22 cellular contexts compared by ENCODE assay signal in genomic region chr9:20125721-20126120, GRCh38.
"Had no signal": no experiment of that assay in that cellular context is flagged by ENCODE, and none has a peak within 500 bp of the region (broad histone marks: within the 10 kb centered on the region; RNA-seq: fewer than 3 reads in every experiment).

No MANE protein-coding gene starts in this region.

- DNase-seq: activated CD4-positive, alpha-beta T cell treated with anti-CD3 and anti-CD28 coated beads, Interleukin-2, amount 50 U/mL, for 48 hours; activated CD4-positive, CD25-positive, alpha-beta regulatory T cell treated with anti-CD3 and anti-CD28 coated beads, Interleukin-2, amount 50 U/mL, for 72 hours; activated CD8-positive, alpha-beta memory T cell treated with anti-CD3 and anti-CD28 coated beads, Interleukin-2, amount 10 ng/mL, durations not matched to agents 7 days and 5 days; activated effector memory CD4-positive, alpha-beta T cell treated with Interleukin-2 at 50 U/mL for 16 hours; activated T-cell treated with anti-CD3 and anti-CD28 coated beads, Interleukin-2, amount 50 U/mL, for 24 hours; amniotic stem cell; body of pancreas; cortex of kidney; effector CD8-positive, alpha-beta T cell; gastrocnemius medialis; heart right ventricle; kidney; left ventricle myocardium inferior; ovary; sigmoid colon; stimulated activated CD4-positive, alpha-beta T cell treated with anti-CD3 and anti-CD28 coated beads, Interleukin-4, amount 100 ng/mL, for 24 hours; stimulated activated naive CD8-positive, alpha-beta T cell treated with anti-CD3 and anti-CD28 coated beads, Interleukin-15, amount 100 ng/mL, for 72 hours had no signal

- ATAC-seq: activated CD8-positive, alpha-beta memory T cell treated with anti-CD3 and anti-CD28 coated beads, Interleukin-2, amount 10 ng/mL, durations not matched to agents 7 days and 5 days; body of pancreas; gastrocnemius medialis; heart right ventricle; stimulated activated naive CD8-positive, alpha-beta T cell treated with anti-CD3 and anti-CD28 coated beads, Interleukin-15, amount 100 ng/mL, for 72 hours had no signal

- H3K4me1 ChIP-seq: body of pancreas, gastrocnemius medialis, heart right ventricle, left ventricle myocardium inferior, sigmoid colon had no signal

- H3K36me3 ChIP-seq: gastrocnemius medialis, heart right ventricle, left ventricle myocardium inferior, ovary, sigmoid colon, thoracic aorta had no signal

- H3K27me3 ChIP-seq: body of pancreas, gastrocnemius medialis, heart right ventricle, ovary, sigmoid colon had no signal

- H3K36me3 Mint-ChIP-seq: activated naive CD4-positive, alpha-beta T cell treated with anti-CD3 and anti-CD28 coated beads, Interleukin-2, amount 50 U/mL, for 24 hours; memory B cell had no signal

- H3K27me3 Mint-ChIP-seq: activated naive CD4-positive, alpha-beta T cell treated with anti-CD3 and anti-CD28 coated beads, Interleukin-2, amount 50 U/mL, for 24 hours; activated T-cell treated with anti-CD3 and anti-CD28 coated beads, Interleukin-2, amount 50 U/mL, for 24 hours; central memory CD8-positive, alpha-beta T cell; memory B cell; stimulated activated naive CD8-positive, alpha-beta T cell treated with anti-CD3 and anti-CD28 coated beads, Interleukin-15, amount 100 ng/mL, for 72 hours had no signal

- H3K27ac ChIP-seq: body of pancreas, gastrocnemius medialis, heart right ventricle, left ventricle myocardium inferior, ovary, sigmoid colon, thoracic aorta had no signal

- H3K4me1 Mint-ChIP-seq: activated CD8-positive, alpha-beta memory T cell treated with anti-CD3 and anti-CD28 coated beads, Interleukin-2, amount 10 ng/mL, durations not matched to agents 7 days and 5 days; central memory CD8-positive, alpha-beta T cell; memory B cell had no signal

- H3K9me3 ChIP-seq: body of pancreas, gastrocnemius medialis, left ventricle myocardium inferior, ovary, sigmoid colon, thoracic aorta had no signal

- H3K27ac Mint-ChIP-seq: activated CD8-positive, alpha-beta memory T cell treated with anti-CD3 and anti-CD28 coated beads, Interleukin-2, amount 10 ng/mL, durations not matched to agents 7 days and 5 days; activated naive CD4-positive, alpha-beta T cell treated with anti-CD3 and anti-CD28 coated beads, Interleukin-2, amount 50 U/mL, for 24 hours; activated T-cell treated with anti-CD3 and anti-CD28 coated beads, Interleukin-2, amount 50 U/mL, for 24 hours; memory B cell; stimulated activated naive CD8-positive, alpha-beta T cell treated with anti-CD3 and anti-CD28 coated beads, Interleukin-15, amount 100 ng/mL, for 72 hours had no signal

- H3K9me3 Mint-ChIP-seq: activated T-cell treated with anti-CD3 and anti-CD28 coated beads, Interleukin-2, amount 50 U/mL, for 24 hours; central memory CD8-positive, alpha-beta T cell; memory B cell; stimulated activated naive CD8-positive, alpha-beta T cell treated with anti-CD3 and anti-CD28 coated beads, Interleukin-15, amount 100 ng/mL, for 72 hours had no signal

- H3K4me3 Mint-ChIP-seq: activated CD8-positive, alpha-beta memory T cell treated with anti-CD3 and anti-CD28 coated beads, Interleukin-2, amount 10 ng/mL, durations not matched to agents 7 days and 5 days; activated naive CD4-positive, alpha-beta T cell treated with anti-CD3 and anti-CD28 coated beads, Interleukin-2, amount 50 U/mL, for 24 hours; activated T-cell treated with anti-CD3 and anti-CD28 coated beads, Interleukin-2, amount 50 U/mL, for 24 hours; central memory CD8-positive, alpha-beta T cell; memory B cell; nephron; stimulated activated naive CD8-positive, alpha-beta T cell treated with anti-CD3 and anti-CD28 coated beads, Interleukin-15, amount 100 ng/mL, for 72 hours had no signal

- H3K4me3 ChIP-seq: body of pancreas, gastrocnemius medialis, heart right ventricle, left ventricle myocardium inferior, ovary, sigmoid colon, thoracic aorta had no signal
